Comparison of ENCODE assay signal across 10 cellular contexts in genomic region chr15:74179983-74180688, GRCh38. TPM values are rescaled to one million over a fixed set of nuclear protein-coding genes. Genes with fewer than 3 reads are reported as not detected.
DNase-seq lines count a peak whose midpoint lies in the region; ATAC-seq and TF ChIP-seq lines count a peak whose summit lies in the region.
"Had no signal": no experiment of that assay in that cellular context is flagged by ENCODE, and none has a peak within 500 bp of the region (broad histone marks: within the 10 kb centered on the region; RNA-seq: fewer than 3 reads in every experiment).

No MANE protein-coding gene starts in this region.

- H3K4me3 Mint-ChIP-seq in MCF 10A (ENCODE audit: unreplicated experiment), result no peak overlapping the region

- peaks cover 38% of the 10 kb centered on the region for H3K4me1 Mint-ChIP-seq in MCF 10A (ENCODE audit: insufficient read depth, unreplicated experiment)

- peaks cover 4% of the 10 kb centered on the region for H3K27me3 Mint-ChIP-seq in MCF 10A (ENCODE audit: insufficient read depth, unreplicated experiment)

- TF ChIP-seq POLR2A in suprapubic skin (IDR thresholded peaks at IDR 0.05), result no peak

- CTCF ChIA-PET in MCF 10A (lab: Yijun Ruan, JAX), result interaction anchor here (0.5 to 1.0 kb wide), 2 partner anchors 11 to 127 kb away, joined by 3 read pairs; no protein-coding TSS in a partner anchor

- TF ChIP-seq EP300 in suprapubic skin (IDR thresholded peaks at IDR 0.05), result no peak

- peak overlapping the region; percentile 46 for H3K27ac ChIP-seq in suprapubic skin

- intact Hi-C loops in MCF 10A (cut with micrococcal nuclease), result loop anchor here (1.0 to 2.0 kb wide), 3 partner anchors 13 to 123 kb away; no protein-coding TSS in a partner anchor

- ATAC-seq in GM19467 (IDR thresholded peaks at IDR 0.05; ENCODE audit: unreplicated experiment) (no peak), GM21381 (IDR thresholded peaks at IDR 0.05; ENCODE audit: unreplicated experiment) (no peak)

- no peaks in the 10 kb centered on the region for H3K9me3 Mint-ChIP-seq in MCF 10A (ENCODE audit: unreplicated experiment)

- 21% methylated on average over 13 of the region's 13 CpGs for WGBS in suprapubic skin

- TF ChIP-seq CTCF in MCF 10A (IDR thresholded peaks at IDR 0.05; ENCODE audit: unreplicated experiment), result no peak
- TF ChIP-seq CTCF in kidney epithelial cell (IDR thresholded peaks at IDR 0.05; ENCODE audit: insufficient read depth, low read length, poor library complexity, severe bottlenecking), result peak; percentile 33
- no peak for TF ChIP-seq CTCF in suprapubic skin (IDR thresholded peaks at IDR 0.05)

- BruUV-seq in MCF 10A (replicated peaks; lab: Mats Ljungman, UMichigan), result no TSS peak

- no peaks in the 10 kb centered on the region for H3K9me3 ChIP-seq in suprapubic skin

- no peak overlapping the region for H3K4me3 ChIP-seq in kidney epithelial cell (ENCODE audit: low read depth, low read length)
- no peak overlapping the region for H3K4me3 ChIP-seq in suprapubic skin

- H3K27me3 ChIP-seq in kidney epithelial cell (ENCODE audit: control insufficient read depth, insufficient read depth, low read length) (no peaks in the 10 kb centered on the region), suprapubic skin (peaks cover 2% of the 10 kb centered on the region)

- POLR2A ChIA-PET in MCF 10A (lab: Yijun Ruan, JAX), result interaction anchor here (0.7 to 1.0 kb wide), 3 partner anchors 17 to 23 kb away, joined by 3 read pairs; no protein-coding TSS in a partner anchor

- H3K4me1 ChIP-seq in suprapubic skin, result peaks cover 58% of the 10 kb centered on the region

- no peaks in the 10 kb centered on the region for H3K36me3 ChIP-seq in kidney epithelial cell (ENCODE audit: control insufficient read depth, insufficient read depth, low read length)
- no peaks in the 10 kb centered on the region for H3K36me3 ChIP-seq in suprapubic skin

- DNase-seq in M059J (ENCODE audit: low read depth) (peak; percentile 38), MCF 10A (ENCODE audit: unreplicated experiment) (peak; percentile 83), kidney epithelial cell (ENCODE audit: low read depth) (no peak), suprapubic skin (ENCODE audit: low spot score in 2 of 2) (peak in 1 of 2 donors; percentile 61), HT-29 (ENCODE audit: low spot score) (no peak)
- no peak for DNase-seq in stimulated activated naive CD4-positive, alpha-beta T cell (lab: John Stamatoyannopoulos, UW)
- DNase-seq: Kasumi-1 had no signal

- no peaks in the 10 kb centered on the region for H3K36me3 Mint-ChIP-seq in MCF 10A (ENCODE audit: insufficient read depth, unreplicated experiment)

- peak overlapping the region; percentile 41 for H3K27ac Mint-ChIP-seq in MCF 10A (ENCODE audit: low read depth, unreplicated experiment)

RNA-seq across cellular contexts. Expression of gene ISLR, which starts 6.6 kb away (rescaled TPM):
- total RNA-seq in M059J (2014; rRNA removed; shearing (Covaris generic)), result not detected in 2 replicates
- total RNA-seq in MCF 10A (2022) (not detected in 2 replicates), kidney epithelial cell (0.25 and 0.48 TPM in 2 replicates), suprapubic skin (10 to 100 TPM; 11.5 to 41.1 (median 18.1) TPM)
- total RNA-seq in HT-29 (2014; rRNA removed; shearing (Covaris generic)), result not detected in 2 replicates

RNA-seq across cellular contexts. Expression of gene STRA6, which starts 22.5 kb away (rescaled TPM):
- total RNA-seq in M059J (2014; rRNA removed; shearing (Covaris generic)), result 1.5 and 3.5 TPM in 2 replicates
- total RNA-seq in MCF 10A (2022), result not detected in 2 replicates
- 1.8 and 3.9 TPM in 2 replicates for total RNA-seq in kidney epithelial cell
- under 1 TPM in 2 of 4 donors, not detected in 2; 0.26 to 0.39 TPM for total RNA-seq in suprapubic skin
- total RNA-seq in HT-29 (2014; rRNA removed; shearing (Covaris generic)), result 14.3 and 14.7 TPM in 2 replicates
- total RNA-seq: subcutaneous adipose tissue had no signal

RNA-seq across cellular contexts. Expression of gene ISLR2, which starts 49.8 kb away (rescaled TPM):
- total RNA-seq in M059J (2014; rRNA removed; shearing (Covaris generic)), result 0.17 TPM in 1 of 2 replicates, not detected in the other
- not detected in 2 replicates for total RNA-seq in MCF 10A (2022)
- total RNA-seq in kidney epithelial cell, result 1.0 and 1.2 TPM in 2 replicates
- 1 to 10 TPM in 2 of 4 donors, under 1 TPM in 1, not detected in 1; 0.57 to 1.9 (median 1.1) TPM for total RNA-seq in suprapubic skin
- not detected in 2 replicates for total RNA-seq in HT-29 (2014; rRNA removed; shearing (Covaris generic))

RNA-seq across cellular contexts. Expression of gene CCDC33, which starts 56.0 kb away (rescaled TPM):
- 0.22 TPM in 1 of 2 replicates, not detected in the other for total RNA-seq in M059J (2014; rRNA removed; shearing (Covaris generic))
- total RNA-seq in MCF 10A (2022), result not detected in 2 replicates
- 0.25 TPM in 1 of 2 replicates, not detected in the other for total RNA-seq in kidney epithelial cell
- under 1 TPM in 1 of 4 donors, not detected in 3; 0.60 TPM for total RNA-seq in suprapubic skin
- 9.9 and 17.0 TPM in 2 replicates for total RNA-seq in HT-29 (2014; rRNA removed; shearing (Covaris generic))
- total RNA-seq: subcutaneous adipose tissue had no signal

Comparison
In these comparisons a context has a peak if more than half of its experiments do, and no peak if none do; other contexts are left out.
1. DNase-seq: peak in M059J (single experiment) and MCF 10A (single experiment); none in kidney epithelial cell (single experiment), stimulated activated naive CD4-positive, alpha-beta T cell (0 of 6) and HT-29 (single experiment).